In the genomic region with DNA sequence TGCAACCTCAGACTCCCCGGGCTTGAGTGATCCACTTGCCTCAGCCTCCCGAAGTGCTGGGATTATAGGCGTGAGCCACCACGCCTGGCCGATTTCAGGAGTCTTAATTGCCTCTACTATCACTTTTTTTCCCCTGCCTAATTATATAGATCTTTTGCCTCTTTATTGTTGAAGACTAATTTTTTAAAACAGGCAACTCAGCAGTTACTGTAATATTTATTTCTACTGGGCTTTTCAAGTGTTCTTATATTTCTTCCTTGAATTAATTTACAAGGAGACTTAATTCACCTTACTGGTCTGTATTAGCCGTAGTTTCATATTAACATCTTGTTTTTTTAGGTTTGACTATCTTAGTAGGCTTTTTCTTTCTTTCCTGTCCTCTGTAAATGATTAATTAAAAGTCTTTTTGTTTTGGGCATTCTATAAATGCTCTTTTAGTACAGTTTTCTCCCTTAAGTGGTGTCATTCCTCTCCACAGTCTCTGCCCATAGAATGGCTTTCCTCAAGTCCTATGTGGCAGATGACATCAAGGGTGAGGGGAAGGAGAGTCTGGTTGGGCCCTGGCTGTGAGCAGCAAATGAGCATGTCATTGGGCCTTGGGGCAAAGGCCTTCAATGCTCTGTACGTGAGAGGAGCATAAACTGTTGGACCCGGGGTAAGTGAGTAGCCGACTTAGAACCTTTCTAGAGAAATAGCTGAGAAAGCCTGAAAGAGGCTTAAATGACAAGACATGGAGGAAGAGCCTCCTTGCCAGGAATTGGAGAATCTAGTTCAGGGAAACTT, we compare ENCODE assay signal across 17 cellular contexts.
"Had no signal": no experiment of that assay in that cellular context is flagged by ENCODE, and none has a peak within 500 bp of the region (broad histone marks: within the 10 kb centered on the region; RNA-seq: fewer than 3 reads in every experiment).

No MANE protein-coding gene starts in this region.

- H3K4me3 Mint-ChIP-seq: immature natural killer cell; naive thymus-derived CD4-positive, alpha-beta T cell; type B pancreatic cell had no signal

- H3K27ac Mint-ChIP-seq: immature natural killer cell; naive thymus-derived CD4-positive, alpha-beta T cell; type B pancreatic cell had no signal

- H3K36me3 ChIP-seq: colonic mucosa, esophagus squamous epithelium, gastroesophageal sphincter, ovary, suprapubic skin, thyroid gland had no signal

- H3K27me3 ChIP-seq: colonic mucosa, esophagus squamous epithelium, gastroesophageal sphincter, ovary, suprapubic skin, thyroid gland had no signal

- DNase-seq: colonic mucosa; dermis blood vessel endothelial cell; esophagus squamous epithelium; foreskin fibroblast; immature natural killer cell; kidney; naive thymus-derived CD4-positive, alpha-beta T cell; nucleus accumbens; ovary; right cardiac atrium; small intestine; stimulated activated CD4-positive, alpha-beta T cell treated with anti-CD3 and anti-CD28 coated beads, Interleukin-2, amount 100 ng/mL, for 48 hours; stimulated activated naive CD8-positive, alpha-beta T cell treated with anti-CD3 and anti-CD28 coated beads, Interleukin-15, Interleukin-2, amounts not matched to agents 100 U/mL and 50 U/mL, for 24 hours; thyroid gland had no signal

- H3K36me3 Mint-ChIP-seq: immature natural killer cell, type B pancreatic cell had no signal

- H3K9me3 ChIP-seq: colonic mucosa, esophagus squamous epithelium, gastroesophageal sphincter, ovary, suprapubic skin, thyroid gland had no signal

- H3K27ac ChIP-seq: colonic mucosa, esophagus squamous epithelium, gastroesophageal sphincter, ovary, suprapubic skin, thyroid gland had no signal

- H3K4me3 ChIP-seq: colonic mucosa, esophagus squamous epithelium, gastroesophageal sphincter, ovary, suprapubic skin, thyroid gland had no signal

- H3K27me3 Mint-ChIP-seq: type B pancreatic cell had no signal

- H3K4me1 ChIP-seq: colonic mucosa, esophagus squamous epithelium, gastroesophageal sphincter, suprapubic skin had no signal

- H3K9me3 Mint-ChIP-seq: immature natural killer cell; naive thymus-derived CD4-positive, alpha-beta T cell; type B pancreatic cell had no signal
